12 cellular contexts compared by ENCODE assay signal in the genomic region with DNA sequence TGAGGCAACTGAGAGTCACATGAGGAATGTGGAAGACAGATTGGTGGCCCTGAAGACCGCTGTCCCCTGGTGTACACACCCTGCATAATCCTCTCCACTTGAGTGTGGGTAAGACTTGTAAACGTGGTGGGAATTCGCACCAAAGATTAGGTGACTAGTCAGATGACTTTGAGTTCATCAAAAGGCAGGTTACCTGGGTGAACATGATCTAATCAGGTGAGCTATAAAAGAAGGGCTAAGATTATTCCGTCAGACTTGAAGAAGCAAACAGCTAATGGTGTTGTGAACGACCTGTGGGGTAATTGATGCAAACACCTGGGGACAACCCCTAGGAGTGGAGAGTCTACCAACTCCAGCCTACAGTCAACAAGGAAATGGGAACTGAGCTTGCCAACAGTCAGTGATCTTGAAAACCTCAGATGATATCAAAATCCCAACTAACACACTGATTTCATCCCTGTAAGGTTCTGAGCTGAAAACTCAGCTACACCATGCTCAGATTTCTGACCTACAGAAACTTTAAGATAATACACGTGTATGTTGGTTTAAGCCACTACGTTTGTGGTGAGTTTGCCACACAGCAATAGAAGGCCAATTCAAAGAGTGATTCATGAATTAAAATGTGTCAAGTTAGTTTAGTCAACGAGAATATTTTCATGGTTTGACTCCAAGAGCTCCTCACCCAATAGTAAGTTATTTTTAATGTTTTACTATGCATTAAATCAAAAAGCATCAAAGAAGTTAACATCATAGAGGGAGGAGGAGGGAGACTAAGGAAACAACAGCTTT.
"Had no signal": no experiment of that assay in that cellular context is flagged by ENCODE, and none has a peak within 500 bp of the region (broad histone marks: within the 10 kb centered on the region; RNA-seq: fewer than 3 reads in every experiment).

No MANE protein-coding gene starts in this region.

- H3K4me2 ChIP-seq: smooth muscle cell had no signal

- H3K4me3 Mint-ChIP-seq: activated naive CD8-positive, alpha-beta T cell; natural killer cell; stimulated activated memory B cell treated with anti-CD40 and anti-IgM and Interleukin-4, amounts not matched to agents 10 μg/mL and 1 μg/mL and 100 μg/mL, for 72 hours had no signal

- H3K27ac ChIP-seq: breast epithelium, heart left ventricle had no signal

- H3K36me3 ChIP-seq: breast epithelium had no signal

- H3K27me3 ChIP-seq: breast epithelium, heart left ventricle had no signal

- DNase-seq: activated effector memory CD4-positive, alpha-beta T cell treated with Interleukin-2 at 50 U/mL for 16 hours; aorta; heart left ventricle; mammary epithelial cell; natural killer cell; right cardiac atrium; trophoblast cell had no signal

- H3K4me3 ChIP-seq: breast epithelium, heart left ventricle, smooth muscle cell had no signal

- H3K4me1 ChIP-seq: breast epithelium, heart left ventricle had no signal

- H3K27me3 Mint-ChIP-seq: activated naive CD8-positive, alpha-beta T cell; stimulated activated memory B cell treated with anti-CD40 and anti-IgM and Interleukin-4, amounts not matched to agents 10 μg/mL and 1 μg/mL and 100 μg/mL, for 72 hours had no signal

- H3K27ac Mint-ChIP-seq: activated naive CD8-positive, alpha-beta T cell; stimulated activated memory B cell treated with anti-CD40 and anti-IgM and Interleukin-4, amounts not matched to agents 10 μg/mL and 1 μg/mL and 100 μg/mL, for 72 hours had no signal

- H3K9me3 ChIP-seq: breast epithelium had no signal

- H3K36me3 Mint-ChIP-seq: natural killer cell; stimulated activated memory B cell treated with anti-CD40 and anti-IgM and Interleukin-4, amounts not matched to agents 10 μg/mL and 1 μg/mL and 100 μg/mL, for 72 hours had no signal

- ATAC-seq: heart left ventricle; left lobe of liver; natural killer cell; right cardiac atrium; stimulated activated memory B cell treated with anti-CD40 and anti-IgM and Interleukin-4, amounts not matched to agents 10 μg/mL and 1 μg/mL and 100 μg/mL, for 72 hours had no signal

- H3K9me3 Mint-ChIP-seq: natural killer cell had no signal
